2 cellular contexts compared by ENCODE assay signal in genomic region chr6:11835065-11835464, GRCh38.
TF ChIP-seq lines count a peak whose summit lies in the region.

No MANE protein-coding gene starts in this region.

TF ChIP-seq in GM12891, 5 proteins besides CTCF, POLR2A, EP300 and RAD21:
- TF ChIP-seq POLR2AphosphoS5 (IDR thresholded peaks at IDR 0.05; ENCODE audit: low read depth, low read length) = peak; percentile 21; the same call in 1 of the 2 replicates
- no peak for TF ChIP-seq POU2F2 (IDR thresholded peaks at IDR 0.05; ENCODE audit: low read depth, low read length)
- TF ChIP-seq SPI1 (IDR thresholded peaks at IDR 0.05; ENCODE audit: low read depth, low read length) = no peak
- no peak for TF ChIP-seq PAX5 (IDR thresholded peaks at IDR 0.05; ENCODE audit: insufficient read depth, low read length, severe bottlenecking)
- TF ChIP-seq TAF1 (IDR thresholded peaks at IDR 0.05; ENCODE audit: low read depth, low read length) = no peak

TF ChIP-seq in H1, 55 proteins besides CTCF, POLR2A, EP300 and RAD21:
- TF ChIP-seq SAP30 (IDR thresholded peaks at IDR 0.05; ENCODE audit: insufficient read depth, insufficient replicate concordance, low read length) (no peak), KDM4A (IDR thresholded peaks at IDR 0.05; ENCODE audit: low read depth, low read length, severe bottlenecking) (no peak), SP4 (IDR thresholded peaks at IDR 0.05; ENCODE audit: low read length) (no peak), E2F6 (IDR thresholded peaks at IDR 0.05) (no peak), TBP (IDR thresholded peaks at IDR 0.05; ENCODE audit: low read depth, low read length) (no peak), CEBPB (IDR thresholded peaks at IDR 0.05; ENCODE audit: low read depth, low read length) (no peak), TAF7 (optimal IDR thresholded peaks at IDR 0.05; ENCODE audit: borderline replicate concordance, low read depth, low read length) (no peak), BACH1 (IDR thresholded peaks at IDR 0.05; ENCODE audit: low read length) (no peak)
